In the genomic region with DNA sequence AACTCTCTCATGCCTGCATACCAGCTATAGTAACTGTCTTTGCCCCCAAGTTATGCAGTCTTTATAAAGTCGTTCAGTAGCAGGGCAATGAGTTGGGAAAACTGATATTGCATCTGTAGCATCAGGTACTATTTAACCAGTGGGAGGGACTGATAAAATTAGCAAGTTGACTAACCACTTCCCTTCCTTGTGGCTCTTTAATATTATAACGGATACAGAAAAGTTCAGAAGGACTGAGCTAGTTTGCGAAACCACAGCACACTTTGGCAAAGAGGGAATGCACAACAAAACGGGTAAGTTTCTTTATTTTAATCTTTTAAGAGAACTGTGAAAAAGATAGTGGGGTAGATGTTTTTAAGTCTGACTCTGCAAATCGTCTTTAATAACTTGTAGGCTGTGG, we compare ENCODE assay signal across 8 cellular contexts.
DNase-seq lines count a peak whose midpoint lies in the region; ATAC-seq and FAIRE-seq lines count a peak whose summit lies in the region.

No MANE protein-coding gene starts in this region.

- H3K27ac ChIP-seq in naive thymus-derived CD4-positive, alpha-beta T cell (ENCODE audit: low read depth, low read length) = no peak overlapping the region

- H3K27ac Mint-ChIP-seq in naive thymus-derived CD4-positive, alpha-beta T cell = no peak overlapping the region
- no peak overlapping the region for H3K27ac Mint-ChIP-seq in activated CD4-positive, alpha-beta T cell treated with anti-CD3 and anti-CD28 coated beads for 36 hours

- no peaks in the 10 kb centered on the region for H3K36me3 ChIP-seq in naive thymus-derived CD4-positive, alpha-beta T cell (ENCODE audit: control insufficient read depth in 2 of 3, insufficient read depth in 3 of 3, low read length in 3 of 3)

- no peaks in the 10 kb centered on the region for H3K36me3 Mint-ChIP-seq in naive thymus-derived CD4-positive, alpha-beta T cell
- no peaks in the 10 kb centered on the region for H3K36me3 Mint-ChIP-seq in activated CD4-positive, alpha-beta T cell treated with anti-CD3 and anti-CD28 coated beads for 36 hours (ENCODE audit: low read depth)

- no peaks in the 10 kb centered on the region for H3K9me3 ChIP-seq in naive thymus-derived CD4-positive, alpha-beta T cell (ENCODE audit: control insufficient read depth in 2 of 3, low read length in 3 of 3)

- H3K4me1 Mint-ChIP-seq in naive thymus-derived CD4-positive, alpha-beta T cell = peaks cover 0 to 13% (median 2%) of the 10 kb centered on the region in 7 donors
- H3K4me1 Mint-ChIP-seq in activated CD4-positive, alpha-beta T cell treated with anti-CD3 and anti-CD28 coated beads for 36 hours = peaks cover 12% of the 10 kb centered on the region

- CTCF ChIA-PET in naive thymus-derived CD4-positive, alpha-beta T cell (lab: Charles Lee) = no interaction called here
- CTCF ChIA-PET in activated CD4-positive, alpha-beta T cell treated with anti-CD3 and anti-CD28 coated beads for 36 hours (lab: Charles Lee) = interaction anchor here (0.6 to 1.8 kb wide), 3 partner anchors 9 to 1005 kb away, joined by 3 to 5 read pairs (median 3); no protein-coding TSS in a partner anchor

- intact Hi-C loops in naive thymus-derived CD4-positive, alpha-beta T cell (cut with micrococcal nuclease) = no loop called here
- intact Hi-C loops in activated CD4-positive, alpha-beta T cell treated with anti-CD3 and anti-CD28 coated beads for 36 hours (cut with DNase I, micrococcal nuclease) = no loop called here

- H3K4me3 ChIP-seq in naive thymus-derived CD4-positive, alpha-beta T cell (ENCODE audit: low read length) = no peak overlapping the region

- H3K27me3 Mint-ChIP-seq in naive thymus-derived CD4-positive, alpha-beta T cell = peaks cover 6 to 29% (median 26%) of the 10 kb centered on the region in 5 donors
- H3K27me3 Mint-ChIP-seq in activated CD4-positive, alpha-beta T cell treated with anti-CD3 and anti-CD28 coated beads for 36 hours = peaks cover 21% of the 10 kb centered on the region

- peaks cover 0 to 11% of the 10 kb centered on the region in 2 donors for H3K27me3 ChIP-seq in naive thymus-derived CD4-positive, alpha-beta T cell (ENCODE audit: control insufficient read depth in 2 of 2, insufficient read depth in 2 of 2, low read length in 2 of 2)

- DNase-seq in GM19239 (ENCODE audit: insufficient read length, low spot score) (peak; percentile 1), NOMO-1 treated with DMSO at 0.1 percent for 48 hours (lab: John Stamatoyannopoulos, UW; ENCODE audit: unreplicated experiment) (peak; percentile 65), frontal cortex (ENCODE audit: low spot score in 2 of 2) (no peak)
- DNase-seq in naive thymus-derived CD4-positive, alpha-beta T cell = no peak
- DNase-seq in stimulated activated CD4-positive, alpha-beta T cell treated with anti-CD3 and anti-CD28 coated beads, Interleukin-4, amount 100 ng/mL, for 1 hour = no peak
- no peak for DNase-seq in activated CD4-positive, alpha-beta T cell treated with anti-CD3 and anti-CD28 coated beads for 36 hours
- no peak for DNase-seq in stimulated activated CD8-positive, alpha-beta memory T cell treated with anti-CD3 and anti-CD28 coated beads, Interleukin-4, amount 100 ng/mL, for 48 hours

- FAIRE-seq in GM19239 (lab: Jason Lieb, UNC) (peak; percentile 90), frontal cortex (lab: Jason Lieb, UNC) (no peak)

- peak overlapping the region in 1 of 10 donors; percentile 58 for H3K4me3 Mint-ChIP-seq in naive thymus-derived CD4-positive, alpha-beta T cell
- H3K4me3 Mint-ChIP-seq in activated CD4-positive, alpha-beta T cell treated with anti-CD3 and anti-CD28 coated beads for 36 hours = no peak overlapping the region

- POLR2A ChIA-PET in naive thymus-derived CD4-positive, alpha-beta T cell (lab: Charles Lee) = no interaction called here
- POLR2A ChIA-PET in activated CD4-positive, alpha-beta T cell treated with anti-CD3 and anti-CD28 coated beads for 36 hours (lab: Charles Lee) = no interaction called here

- H3K9me3 Mint-ChIP-seq in naive thymus-derived CD4-positive, alpha-beta T cell = peaks cover 0 to 4% (median 0%) of the 10 kb centered on the region in 11 donors
- no peaks in the 10 kb centered on the region for H3K9me3 Mint-ChIP-seq in activated CD4-positive, alpha-beta T cell treated with anti-CD3 and anti-CD28 coated beads for 36 hours (ENCODE audit: low read depth)

- peak; percentile 60 for ATAC-seq in HG02943 (IDR thresholded peaks at IDR 0.05; ENCODE audit: low read depth, unreplicated experiment)
- ATAC-seq in naive thymus-derived CD4-positive, alpha-beta T cell = peak; percentile 54
- no peak for ATAC-seq in activated CD4-positive, alpha-beta T cell treated with anti-CD3 and anti-CD28 coated beads for 36 hours

- peaks cover 0 to 24% of the 10 kb centered on the region in 2 donors for H3K4me1 ChIP-seq in naive thymus-derived CD4-positive, alpha-beta T cell (ENCODE audit: control insufficient read depth in 2 of 2, insufficient read depth in 2 of 2, low read length in 2 of 2)

Comparison
In these comparisons a context has a peak if more than half of its experiments do, and no peak if none do; other contexts are left out.
1. DNase-seq: peak in GM19239 (single experiment) and NOMO-1 treated with DMSO at 0.1 percent for 48 hours (single experiment); none in naive thymus-derived CD4-positive, alpha-beta T cell (0 of 9), frontal cortex (0 of 2), stimulated activated CD4-positive, alpha-beta T cell treated with anti-CD3 and anti-CD28 coated beads, Interleukin-4, amount 100 ng/mL, for 1 hour (single experiment), activated CD4-positive, alpha-beta T cell treated with anti-CD3 and anti-CD28 coated beads for 36 hours (single experiment) and stimulated activated CD8-positive, alpha-beta memory T cell treated with anti-CD3 and anti-CD28 coated beads, Interleukin-4, amount 100 ng/mL, for 48 hours (single experiment).